ENCODE assay signal across 15 cellular contexts in genomic region chr9:2761424-2761823, GRCh38. TPM values are rescaled to one million over a fixed set of nuclear protein-coding genes. Genes with fewer than 3 reads are reported as not detected.
A peak's percentile ranks its signal among the peaks of the same experiment; 100 is the strongest.
DNase-seq lines count a peak whose midpoint lies in the region; ATAC-seq and TF ChIP-seq lines count a peak whose summit lies in the region.
"Had no signal": no experiment of that assay in that cellular context is flagged by ENCODE, and none has a peak within 500 bp of the region (broad histone marks: within the 10 kb centered on the region; RNA-seq: fewer than 3 reads in every experiment).

No MANE protein-coding gene starts in this region.

- DNase-seq in OCI-LY7 (ENCODE audit: low spot score) (peak; percentile 15), sigmoid colon (no peak), dermis blood vessel endothelial cell (no peak)
- DNase-seq in stimulated activated CD4-positive, alpha-beta T cell treated with anti-CD3 and anti-CD28 coated beads, Interleukin-4, amount 100 ng/mL, for 24 hours, result no peak
- DNase-seq: lower lobe of right lung, NCI-H187 treated with DMSO at 0.1 percent for 48 hours had no signal

- intact Hi-C loops in OCI-LY7 (cut with micrococcal nuclease; ENCODE audit: unreplicated experiment), result no loop called here
- intact Hi-C loops in sigmoid colon (cut with DNase I), result no loop called here

- no peaks in the 10 kb centered on the region for H3K9me3 ChIP-seq in OCI-LY7 (ENCODE audit: low read length)
- H3K9me3 ChIP-seq in sigmoid colon, result no peaks in the 10 kb centered on the region
- H3K9me3 ChIP-seq: lower lobe of right lung had no signal

- no peak overlapping the region for H3K4me2 ChIP-seq in OCI-LY7 (ENCODE audit: low read length)

- H3K4me1 ChIP-seq in OCI-LY7 (ENCODE audit: insufficient read depth, low read length, poor library complexity, severe bottlenecking) (peaks cover 8% of the 10 kb centered on the region), sigmoid colon (peaks cover 0 to 16% (median 9%) of the 10 kb centered on the region in 4 donors)
- H3K4me1 ChIP-seq: lower lobe of right lung had no signal

- H3K4me3 ChIP-seq in OCI-LY7 (ENCODE audit: low read depth, low read length, poor library complexity, severe bottlenecking) (no peak overlapping the region), sigmoid colon (no peak overlapping the region)
- H3K4me3 ChIP-seq: cardiac muscle cell, lower lobe of right lung had no signal

- 90 to 97% methylated on average over 4 of the region's 4 CpGs for WGBS in sigmoid colon, 2 donors

- no peaks in the 10 kb centered on the region for H3K9me2 ChIP-seq in OCI-LY7 (ENCODE audit: insufficient read depth, low read length)

- ATAC-seq in GM18861 (IDR thresholded peaks at IDR 0.05; ENCODE audit: unreplicated experiment), result peak; percentile 45
- peak; percentile 54 for ATAC-seq in GM21526 (IDR thresholded peaks at IDR 0.05; ENCODE audit: low FRiP score, unreplicated experiment)
- peak; percentile 55 for ATAC-seq in HG03064 (IDR thresholded peaks at IDR 0.05; ENCODE audit: low read depth, unreplicated experiment)
- no peak for ATAC-seq in GM21619 (IDR thresholded peaks at IDR 0.05; ENCODE audit: unreplicated experiment)
- ATAC-seq: HCT116, lower lobe of right lung had no signal

- H2AFZ ChIP-seq in OCI-LY7 (ENCODE audit: low read length), result no peak overlapping the region

- H3K36me3 ChIP-seq in OCI-LY7 (ENCODE audit: insufficient read depth, low read length) (peaks cover 71% of the 10 kb centered on the region), sigmoid colon (no peaks in the 10 kb centered on the region)
- H3K36me3 ChIP-seq: cardiac muscle cell, lower lobe of right lung had no signal

- no peak overlapping the region for H3K27ac ChIP-seq in OCI-LY7 (ENCODE audit: low read depth, low read length, poor library complexity, severe bottlenecking)
- no peak overlapping the region for H3K27ac ChIP-seq in sigmoid colon
- H3K27ac ChIP-seq: cardiac muscle cell, epithelial cell of prostate, lower lobe of right lung had no signal

- POLR2A ChIA-PET in OCI-LY7 (lab: Charles Lee), result no interaction called here

- CTCF ChIA-PET in OCI-LY7 (lab: Charles Lee; ENCODE audit: unreplicated experiment), result interaction anchor here (0.5 to 0.6 kb wide), 2 partner anchors 9 to 1752 kb away, joined by 3 read pairs; no protein-coding TSS in a partner anchor

- no peaks in the 10 kb centered on the region for H3K79me2 ChIP-seq in OCI-LY7 (ENCODE audit: insufficient read depth, low read depth, low read length)

- TF ChIP-seq EP300 in sigmoid colon (IDR thresholded peaks at IDR 0.05), result no peak

- TF ChIP-seq POLR2A in sigmoid colon (IDR thresholded peaks at IDR 0.05), result no peak

- H4K20me1 ChIP-seq in OCI-LY7 (ENCODE audit: insufficient read depth, low read length), result no peaks in the 10 kb centered on the region

- BruUV-seq in OCI-LY7 (replicated peaks; lab: Mats Ljungman, UMichigan), result no TSS peak

- no peaks in the 10 kb centered on the region for H3K27me3 ChIP-seq in sigmoid colon
- H3K27me3 ChIP-seq: cardiac muscle cell had no signal

- TF ChIP-seq CTCF in OCI-LY7 (conservative IDR thresholded peaks at IDR 0.05; ENCODE audit: low read length), result no peak
- no peak for TF ChIP-seq CTCF in sigmoid colon (IDR thresholded peaks at IDR 0.05)

RNA-seq across cellular contexts. Expression of gene KCNV2, which starts 44.1 kb away (rescaled TPM):
- not detected in 2 replicates for total RNA-seq in OCI-LY7 (2014; rRNA removed; shearing (Covaris generic))
- total RNA-seq in OCI-LY7 (2022) (not detected in 2 replicates), sigmoid colon (not detected), dermis blood vessel endothelial cell (not detected in 2 replicates)
- polyA plus RNA-seq in sigmoid colon, result not detected
- total RNA-seq: cardiac muscle cell, lower lobe of right lung, posterior vena cava had no signal
- polyA plus RNA-seq: IgD-negative memory B cell had no signal
